ENCODE assay signal across 22 cellular contexts in the genomic region with DNA sequence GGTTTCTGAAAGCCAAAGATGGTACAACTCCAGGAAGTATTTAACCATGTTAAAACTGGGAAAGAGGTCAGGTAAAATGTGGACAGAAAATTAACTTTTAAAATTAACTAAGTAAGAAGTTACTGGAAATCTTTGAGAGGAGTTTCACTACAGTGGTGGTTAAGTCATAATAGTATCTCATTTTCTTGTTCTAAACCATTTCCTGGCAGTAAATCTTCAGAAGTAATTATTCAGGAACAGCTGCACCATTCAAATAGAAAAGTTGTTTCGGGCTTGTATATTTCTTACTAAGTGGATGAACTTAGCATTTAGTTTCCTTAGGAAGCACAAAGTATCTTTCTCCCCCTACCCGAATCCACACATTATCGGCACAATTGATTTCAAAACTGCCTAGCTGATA. TPM values are rescaled to one million over a fixed set of nuclear protein-coding genes. Genes with fewer than 3 reads are reported as not detected.
DNase-seq lines count a peak whose midpoint lies in the region; ATAC-seq and TF ChIP-seq lines count a peak whose summit lies in the region.
"Had no signal": no experiment of that assay in that cellular context is flagged by ENCODE, and none has a peak within 500 bp of the region (broad histone marks: within the 10 kb centered on the region; RNA-seq: fewer than 3 reads in every experiment).

No MANE protein-coding gene starts in this region.

- H3K9me3 Mint-ChIP-seq in activated T-cell treated with anti-CD3 and anti-CD28 coated beads, Interleukin-2, amount 50 U/mL, for 24 hours: peaks cover 13% of the 10 kb centered on the region
- H3K9me3 Mint-ChIP-seq in effector memory CD8-positive, alpha-beta T cell: peaks cover 2 to 8% of the 10 kb centered on the region in 2 donors

- H3K4me2 ChIP-seq in OCI-LY3 (ENCODE audit: low read length): peak overlapping the region; percentile 70
- H3K4me2 ChIP-seq: BLaER1 had no signal

- H3K27me3 ChIP-seq in OCI-LY3 (ENCODE audit: low read depth, low read length): no peaks in the 10 kb centered on the region
- H3K27me3 ChIP-seq: BLaER1 had no signal

- H3K4me3 ChIP-seq in GM12865 (ENCODE audit: low read depth, low read length): no peak overlapping the region
- peak overlapping the region; percentile 16 for H3K4me3 ChIP-seq in OCI-LY3 (ENCODE audit: low read length)
- H3K4me3 ChIP-seq: BLaER1 had no signal

- TF ChIP-seq CTCF in GM12865 (IDR thresholded peaks at IDR 0.05; ENCODE audit: insufficient read depth, low read depth, low read length, missing control alignments) (no peak), OCI-LY3 (IDR thresholded peaks at IDR 0.05; ENCODE audit: low read depth, low read length) (no peak)

- peaks cover 11% of the 10 kb centered on the region for H3K36me3 ChIP-seq in OCI-LY3 (replicated peaks; ENCODE audit: low read depth, low read length)

- no peak overlapping the region for H3K9ac ChIP-seq in OCI-LY3 (ENCODE audit: low read length)
- H3K9ac ChIP-seq: BLaER1 had no signal

- H3K4me1 Mint-ChIP-seq in activated T-cell treated with anti-CD3 and anti-CD28 coated beads, Interleukin-2, amount 50 U/mL, for 24 hours (ENCODE audit: low read depth): peaks cover 18% of the 10 kb centered on the region
- H3K4me1 Mint-ChIP-seq in effector memory CD8-positive, alpha-beta T cell (ENCODE audit: low read depth in 2 of 2): no peaks in the 10 kb centered on the region

- ATAC-seq in effector memory CD8-positive, alpha-beta T cell (replicated peaks): no peak
- ATAC-seq: Right ventricle myocardium inferior had no signal

- peaks cover 69% of the 10 kb centered on the region for H3K36me3 Mint-ChIP-seq in activated T-cell treated with anti-CD3 and anti-CD28 coated beads, Interleukin-2, amount 50 U/mL, for 24 hours (ENCODE audit: low read depth)
- no peaks in the 10 kb centered on the region for H3K36me3 Mint-ChIP-seq in effector memory CD8-positive, alpha-beta T cell (ENCODE audit: insufficient read depth)

- no peaks in the 10 kb centered on the region for H3K9me3 ChIP-seq in OCI-LY3 (ENCODE audit: insufficient read depth, low read length)

- H3K27me3 Mint-ChIP-seq in activated T-cell treated with anti-CD3 and anti-CD28 coated beads, Interleukin-2, amount 50 U/mL, for 24 hours: no peaks in the 10 kb centered on the region
- no peaks in the 10 kb centered on the region for H3K27me3 Mint-ChIP-seq in effector memory CD8-positive, alpha-beta T cell
- H3K27me3 Mint-ChIP-seq: CD4-positive, alpha-beta T cell had no signal

- no peaks in the 10 kb centered on the region for H4K20me1 ChIP-seq in OCI-LY3 (ENCODE audit: insufficient read depth, low read length)
- H4K20me1 ChIP-seq: BLaER1 had no signal

- H3K27ac ChIP-seq in OCI-LY3 (ENCODE audit: low read length): peak overlapping the region; percentile 42
- H3K27ac ChIP-seq: BLaER1 had no signal

- H3K27ac Mint-ChIP-seq in activated T-cell treated with anti-CD3 and anti-CD28 coated beads, Interleukin-2, amount 50 U/mL, for 24 hours: peak overlapping the region; percentile 72
- H3K27ac Mint-ChIP-seq in effector memory CD8-positive, alpha-beta T cell: no peak overlapping the region
- H3K27ac Mint-ChIP-seq: CD4-positive, alpha-beta T cell had no signal

- H3K4me3 Mint-ChIP-seq in activated T-cell treated with anti-CD3 and anti-CD28 coated beads, Interleukin-2, amount 50 U/mL, for 24 hours: peak overlapping the region; percentile 9
- H3K4me3 Mint-ChIP-seq in effector memory CD8-positive, alpha-beta T cell: no peak overlapping the region
- H3K4me3 Mint-ChIP-seq: CD4-positive, alpha-beta T cell had no signal

- H3K79me2 ChIP-seq in OCI-LY3 (ENCODE audit: low read length): no peaks in the 10 kb centered on the region

- H3K4me1 ChIP-seq in OCI-LY3 (ENCODE audit: low read length): peaks cover 27% of the 10 kb centered on the region
- H3K4me1 ChIP-seq: BLaER1 had no signal

- no peak overlapping the region for H2AFZ ChIP-seq in OCI-LY3 (ENCODE audit: low read depth, low read length)

- no peak for DNase-seq in activated T-cell treated with anti-CD3 and anti-CD28 coated beads, Interleukin-2, amount 50 U/mL, for 24 hours
- no peak for DNase-seq in activated T-cell treated with anti-CD3 and anti-CD28 coated beads, Interleukin-2, amount 50 U/mL, for 1 hour
- DNase-seq in GM12865 (ENCODE audit: low read depth): peak; percentile 4
- peak; percentile 50 for DNase-seq in myocyte (ENCODE audit: low read depth)
- no peak for DNase-seq in NCI-H187 treated with DMSO at 0.1 percent for 48 hours (lab: John Stamatoyannopoulos, UW)
- DNase-seq in effector memory CD8-positive, alpha-beta T cell: no peak
- DNase-seq: ACHN; CD4-positive, alpha-beta T cell; COR-L47; DMS79; KBM-7; NCI-H1092; NCI-H1436 treated with DMSO at 0.1 percent for 48 hours; NCI-H2029; NCI-H345; NCI-H524 treated with DMSO at 0.1 percent for 48 hours; NCI-H82 had no signal

RNA-seq across cellular contexts. Expression of a gene that starts 27.1 kb away (rescaled TPM):
- total RNA-seq in myocyte: 60.6 and 68.8 TPM in 2 replicates
- 33.0 TPM for polyA plus RNA-seq in myocyte (2012)

RNA-seq across cellular contexts. Expression of a gene that starts 44.8 kb away (rescaled TPM):
- not detected in 2 replicates for total RNA-seq in myocyte
- not detected for polyA plus RNA-seq in myocyte (2012)
- total RNA-seq: CD4-positive, alpha-beta T cell; H4; HT1080; Right ventricle myocardium inferior had no signal

Comparison
In these comparisons a context has a peak if more than half of its experiments do, and no peak if none do; other contexts are left out.
1. DNase-seq: peak in GM12865 (single experiment) and myocyte (single experiment); none in activated T-cell treated with anti-CD3 and anti-CD28 coated beads, Interleukin-2, amount 50 U/mL, for 24 hours (single experiment), activated T-cell treated with anti-CD3 and anti-CD28 coated beads, Interleukin-2, amount 50 U/mL, for 1 hour (single experiment), NCI-H187 treated with DMSO at 0.1 percent for 48 hours (single experiment) and effector memory CD8-positive, alpha-beta T cell (0 of 3).